ENCODE assay signal across 22 cellular contexts in genomic region chr20:50124496-50124895, GRCh38.
"Had no signal": no experiment of that assay in that cellular context is flagged by ENCODE, and none has a peak within 500 bp of the region (broad histone marks: within the 10 kb centered on the region; RNA-seq: fewer than 3 reads in every experiment).

No MANE protein-coding gene starts in this region.

- H3K36me3 ChIP-seq: neural progenitor cell had no signal

- ATAC-seq: activated naive CD8-positive, alpha-beta T cell treated with anti-CD3 and anti-CD28 coated beads, Interleukin-2, amount 50 U/mL, for 24 hours; gastroesophageal sphincter; heart left ventricle; left lung had no signal

- H3K4me2 ChIP-seq: neural progenitor cell had no signal

- H3K9ac ChIP-seq: neural progenitor cell had no signal

- H3K27me3 ChIP-seq: brain microvascular endothelial cell, colonic mucosa, gastroesophageal sphincter, heart left ventricle, left lung, neural progenitor cell, right atrium auricular region, stomach, testis, upper lobe of left lung had no signal

- DNase-seq: activated B cell treated with CpG ODN at 0.5 μM for 24 hours; activated CD4-positive, alpha-beta memory T cell treated with anti-CD3 and anti-CD28 coated beads, Interleukin-2, amount 10 ng/mL, durations not matched to agents 7 days and 5 days; activated CD4-positive, alpha-beta T cell treated with anti-CD3 and anti-CD28 coated beads for 48 hours; activated naive CD4-positive, alpha-beta T cell treated with anti-CD3 and anti-CD28 coated beads for 36 hours; activated naive CD8-positive, alpha-beta T cell treated with anti-CD3 and anti-CD28 coated beads, Interleukin-2, amount 50 U/mL, for 24 hours; activated T-cell treated with anti-CD3 and anti-CD28 coated beads, Interleukin-2, amount 50 U/mL, for 24 hours; anterior cingulate cortex; brain microvascular endothelial cell; central memory CD4-positive, alpha-beta T cell; colonic mucosa; heart left ventricle; left lung; stomach; testis; upper lobe of left lung had no signal

- H3K4me1 Mint-ChIP-seq: activated B cell treated with CpG ODN at 0.5 μM for 24 hours, neural progenitor cell had no signal

- H2AFZ ChIP-seq: neural progenitor cell had no signal

- H3K27ac Mint-ChIP-seq: activated B cell treated with CpG ODN at 0.5 μM for 24 hours; activated CD4-positive, alpha-beta memory T cell treated with anti-CD3 and anti-CD28 coated beads, Interleukin-2, amount 10 ng/mL, durations not matched to agents 7 days and 5 days; activated naive CD4-positive, alpha-beta T cell treated with anti-CD3 and anti-CD28 coated beads for 36 hours; activated naive CD8-positive, alpha-beta T cell treated with anti-CD3 and anti-CD28 coated beads, Interleukin-2, amount 50 U/mL, for 24 hours; activated T-helper 2 cell treated with anti-CD3 and anti-CD28 coated beads, Interferon-gamma antibody, Interleukin-2, Interleukin-4, amounts not matched to agents 10 μg/mL and 5 μg/mL and 100 μg/mL, durations not matched to agents 14 hours and 24 hours and 36 hours; memory B cell; neural progenitor cell; progenitor cell of endocrine pancreas; T-helper 2 cell treated with Interferon-gamma antibody and Interleukin-4, amounts not matched to agents 5 μg/mL and 100 μg/mL, for 36 hours had no signal

- H3K9me3 Mint-ChIP-seq: activated B cell treated with CpG ODN at 0.5 μM for 24 hours; activated CD4-positive, alpha-beta memory T cell treated with anti-CD3 and anti-CD28 coated beads, Interleukin-2, amount 10 ng/mL, durations not matched to agents 7 days and 5 days; activated naive CD4-positive, alpha-beta T cell treated with anti-CD3 and anti-CD28 coated beads for 36 hours; activated naive CD8-positive, alpha-beta T cell treated with anti-CD3 and anti-CD28 coated beads, Interleukin-2, amount 50 U/mL, for 24 hours; activated T-cell treated with anti-CD3 and anti-CD28 coated beads, Interleukin-2, amount 50 U/mL, for 24 hours; activated T-helper 2 cell treated with anti-CD3 and anti-CD28 coated beads, Interferon-gamma antibody, Interleukin-2, Interleukin-4, amounts not matched to agents 10 μg/mL and 5 μg/mL and 100 μg/mL, durations not matched to agents 14 hours and 24 hours and 36 hours; memory B cell; neural progenitor cell; T-helper 2 cell treated with Interferon-gamma antibody and Interleukin-4, amounts not matched to agents 5 μg/mL and 100 μg/mL, for 36 hours had no signal

- H3K4me1 ChIP-seq: colonic mucosa, neural progenitor cell, testis had no signal

- H3K4me3 ChIP-seq: colonic mucosa, gastroesophageal sphincter, heart left ventricle, left lung, neural progenitor cell, right atrium auricular region, stomach, testis, upper lobe of left lung had no signal

- H3K27ac ChIP-seq: brain microvascular endothelial cell, colonic mucosa, left lung, neural progenitor cell, right atrium auricular region, testis, upper lobe of left lung had no signal

- H3K4me3 Mint-ChIP-seq: activated B cell treated with CpG ODN at 0.5 μM for 24 hours; activated CD4-positive, alpha-beta memory T cell treated with anti-CD3 and anti-CD28 coated beads, Interleukin-2, amount 10 ng/mL, durations not matched to agents 7 days and 5 days; activated naive CD4-positive, alpha-beta T cell treated with anti-CD3 and anti-CD28 coated beads for 36 hours; activated naive CD8-positive, alpha-beta T cell treated with anti-CD3 and anti-CD28 coated beads, Interleukin-2, amount 50 U/mL, for 24 hours; activated T-cell treated with anti-CD3 and anti-CD28 coated beads, Interleukin-2, amount 50 U/mL, for 24 hours; memory B cell; neural progenitor cell; T-helper 2 cell treated with Interferon-gamma antibody and Interleukin-4, amounts not matched to agents 5 μg/mL and 100 μg/mL, for 36 hours had no signal

- H3K9me3 ChIP-seq: colonic mucosa, gastroesophageal sphincter, heart left ventricle, left lung, right atrium auricular region, stomach, testis, upper lobe of left lung had no signal

- H3K27me3 Mint-ChIP-seq: activated B cell treated with CpG ODN at 0.5 μM for 24 hours; activated CD4-positive, alpha-beta memory T cell treated with anti-CD3 and anti-CD28 coated beads, Interleukin-2, amount 10 ng/mL, durations not matched to agents 7 days and 5 days; activated naive CD8-positive, alpha-beta T cell treated with anti-CD3 and anti-CD28 coated beads, Interleukin-2, amount 50 U/mL, for 24 hours; activated T-cell treated with anti-CD3 and anti-CD28 coated beads, Interleukin-2, amount 50 U/mL, for 24 hours; memory B cell; progenitor cell of endocrine pancreas had no signal
